In genomic region chr14:77794357-77794756, GRCh38 we compare ENCODE assay signal across 2 cellular contexts.
TF ChIP-seq lines count a peak whose summit lies in the region.

No MANE protein-coding gene starts in this region.

TF ChIP-seq in GM23338, 12 proteins besides CTCF, POLR2A, EP300 and RAD21 (continued from another document):
- TF ChIP-seq REST (IDR thresholded peaks at IDR 0.05; ENCODE audit: unreplicated experiment), result no peak
- TF ChIP-seq EZH2phosphoT487 (IDR thresholded peaks at IDR 0.05; ENCODE audit: unreplicated experiment), result no peak
- no peak for TF ChIP-seq CREB1 (CRISPR knock-in tag; IDR thresholded peaks at IDR 0.05; ENCODE audit: low read depth)
- TF ChIP-seq ETS1 (IDR thresholded peaks at IDR 0.05), result no peak
- no peak for TF ChIP-seq ZNF462 (CRISPR knock-in tag; IDR thresholded peaks at IDR 0.05)

TF ChIP-seq in WTC11, 78 proteins besides CTCF, POLR2A, EP300 and RAD21 (continued from another document):
- TF ChIP-seq ATF6 (CRISPR knock-in tag; IDR thresholded peaks at IDR 0.05) (no peak), ZNF317 (CRISPR knock-in tag; IDR thresholded peaks at IDR 0.05; ENCODE audit: borderline replicate concordance, low read depth) (no peak), AR (CRISPR knock-in tag; IDR thresholded peaks at IDR 0.05) (no peak), PRRX2 (CRISPR knock-in tag; IDR thresholded peaks at IDR 0.05) (no peak)
